ENCODE assay signal across 26 cellular contexts in genomic region chr13:42379241-42379640, GRCh38.
DNase-seq lines count a peak whose midpoint lies in the region; ATAC-seq, FAIRE-seq and TF ChIP-seq lines count a peak whose summit lies in the region.
"Had no signal": no experiment of that assay in that cellular context is flagged by ENCODE, and none has a peak within 500 bp of the region (broad histone marks: within the 10 kb centered on the region; RNA-seq: fewer than 3 reads in every experiment).

No MANE protein-coding gene starts in this region.

- FAIRE-seq in GM12878 (lab: Jason Lieb, UNC), result no peak
- FAIRE-seq: TTC549 had no signal

- in situ Hi-C loops in GM12878 (cut with MboI), result no loop called here

- no peak for ATAC-seq in stimulated activated naive CD8-positive, alpha-beta T cell treated with anti-CD3 and anti-CD28 coated beads, Interleukin-15, Interleukin-2, amounts not matched to agents 100 U/mL and 50 U/mL, for 24 hours
- no peak for ATAC-seq in activated B cell treated with CpG ODN at 0.5 μM for 24 hours (ENCODE audit: low read depth)
- no peak for ATAC-seq in GM12878
- no peak for ATAC-seq in stimulated activated naive CD8-positive, alpha-beta T cell treated with anti-CD3 and anti-CD28 coated beads, Interleukin-15, amount 100 ng/mL, for 72 hours
- no peak for ATAC-seq in HG02642 (IDR thresholded peaks at IDR 0.05; ENCODE audit: poor library complexity, unreplicated experiment)
- ATAC-seq: activated CD4-positive, CD25-positive, alpha-beta regulatory T cell treated with anti-CD3 and anti-CD28 coated beads, Interleukin-2, amount 50 U/mL, for 24 hours; left colon had no signal

- no peaks in the 10 kb centered on the region for H3K27me3 ChIP-seq in GM12878 (replicated peaks in 1 of 2; ENCODE audit: control insufficient read depth in 2 of 2, insufficient read depth in 2 of 2, low read length in 1 of 2)
- H3K27me3 ChIP-seq: adrenal gland, neural progenitor cell, testis, uterus had no signal

- peak overlapping the region; percentile 63 for H3K9ac ChIP-seq in GM12878 (ENCODE audit: control insufficient read depth, insufficient read depth, low read length)
- H3K9ac ChIP-seq: GM23248, neural progenitor cell, parathyroid adenoma had no signal

- RAD21 ChIA-PET in GM12878 (lab: Charles Lee; ENCODE audit: unreplicated experiment), result interaction anchor here (0.8 to 8.1 kb wide), 17 partner anchors 9 to 613 kb away, joined by 3 to 86 read pairs (median 12); partner anchors contain the start of genes AKAP11 and EPSTI1

- peaks cover 8% of the 10 kb centered on the region for H3K9me3 Mint-ChIP-seq in stimulated activated naive CD8-positive, alpha-beta T cell treated with anti-CD3 and anti-CD28 coated beads, Interleukin-15, Interleukin-2, amounts not matched to agents 100 ng/mL and 50 ng/mL, for 24 hours
- H3K9me3 Mint-ChIP-seq in activated B cell treated with CpG ODN at 0.5 μM for 24 hours, result peaks cover 2% of the 10 kb centered on the region
- peaks cover 7 to 9% of the 10 kb centered on the region in 2 donors for H3K9me3 Mint-ChIP-seq in stimulated activated naive CD8-positive, alpha-beta T cell treated with anti-CD3 and anti-CD28 coated beads, Interleukin-15, amount 100 ng/mL, for 72 hours

- no peak overlapping the region for H3K4me3 ChIP-seq in GM12878
- H3K4me3 ChIP-seq: adrenal gland, GM23248, neural progenitor cell, testis, uterus had no signal

- no peak for TF ChIP-seq POLR2A in GM12878 (IDR thresholded peaks at IDR 0.05; ENCODE audit: low read depth, low read length)

- TF ChIP-seq EP300 in GM12878 (IDR thresholded peaks at IDR 0.05; ENCODE audit: borderline replicate concordance in 1 of 2, control insufficient read depth in 1 of 2, low read depth in 2 of 2, low read length in 2 of 2), result no peak

- H3K79me2 ChIP-seq in GM12878 (ENCODE audit: control insufficient read depth, insufficient read depth, low read length), result no peaks in the 10 kb centered on the region
- H3K79me2 ChIP-seq: parathyroid adenoma had no signal

- peaks cover 4% of the 10 kb centered on the region for H3K36me3 Mint-ChIP-seq in stimulated activated naive CD8-positive, alpha-beta T cell treated with anti-CD3 and anti-CD28 coated beads, Interleukin-15, Interleukin-2, amounts not matched to agents 100 ng/mL and 50 ng/mL, for 24 hours (ENCODE audit: low read depth)
- no peaks in the 10 kb centered on the region for H3K36me3 Mint-ChIP-seq in activated B cell treated with CpG ODN at 0.5 μM for 24 hours (ENCODE audit: low read depth)
- H3K36me3 Mint-ChIP-seq: brain, neural progenitor cell had no signal

- TF ChIP-seq RAD21 in GM12878 (IDR thresholded peaks at IDR 0.05; ENCODE audit: insufficient read depth, low read depth, low read length), result no peak

- H3K4me3 Mint-ChIP-seq in stimulated activated naive CD8-positive, alpha-beta T cell treated with anti-CD3 and anti-CD28 coated beads, Interleukin-15, Interleukin-2, amounts not matched to agents 100 ng/mL and 50 ng/mL, for 24 hours, result no peak overlapping the region
- H3K4me3 Mint-ChIP-seq in activated B cell treated with CpG ODN at 0.5 μM for 24 hours, result no peak overlapping the region
- H3K4me3 Mint-ChIP-seq in stimulated activated naive CD8-positive, alpha-beta T cell treated with anti-CD3 and anti-CD28 coated beads, Interleukin-15, amount 100 ng/mL, for 72 hours, result no peak overlapping the region
- H3K4me3 Mint-ChIP-seq: brain, neural progenitor cell had no signal

- H3K27ac ChIP-seq in GM12878 (ENCODE audit: control insufficient read depth, insufficient read depth), result peak overlapping the region; percentile 99
- H3K27ac ChIP-seq: adrenal gland, C4-2B, GM23248, neural progenitor cell, parathyroid adenoma, testis, uterus had no signal

- H3K9me3 ChIP-seq in GM12878 (replicated peaks; ENCODE audit: control insufficient read depth, insufficient read depth, low read length), result peaks cover 10% of the 10 kb centered on the region
- H3K9me3 ChIP-seq: adrenal gland, testis, uterus had no signal

- no peaks in the 10 kb centered on the region for H4K20me1 ChIP-seq in GM12878 (ENCODE audit: control insufficient read depth, insufficient read depth)

- CTCF ChIA-PET in activated B cell treated with CpG ODN at 0.5 μM for 24 hours (lab: Charles Lee), result no interaction called here
- CTCF ChIA-PET in GM12878 (lab: Yijun Ruan, JAX), result interaction anchor here (0.9 to 5.5 kb wide), 12 partner anchors 12 to 280 kb away, joined by 3 to 39 read pairs (median 6); no protein-coding TSS in a partner anchor

- DNase-seq in stimulated activated naive CD8-positive, alpha-beta T cell treated with anti-CD3 and anti-CD28 coated beads, Interleukin-15, Interleukin-2, amounts not matched to agents 100 U/mL and 50 U/mL, for 24 hours, result no peak
- DNase-seq in activated B cell treated with CpG ODN at 0.5 μM for 24 hours (no peak), GM12878 (ENCODE audit: low read depth, low spot score) (no peak), NCI-H526 (lab: John Stamatoyannopoulos, UW) (no peak), NCI-H510A (lab: John Stamatoyannopoulos, UW) (no peak)
- DNase-seq in stimulated activated naive CD8-positive, alpha-beta T cell treated with anti-CD3 and anti-CD28 coated beads, Interleukin-15, amount 100 ng/mL, for 72 hours, result no peak
- DNase-seq: adrenal gland; GM23248; hippocampal formation; left colon; mammary epithelial cell; MV-4-11; NCI-H146; SHP77 treated with DMSO at 0.1 percent for 48 hours; stimulated activated CD4-positive, alpha-beta T cell treated with anti-CD3 and anti-CD28 coated beads, Interleukin-2, amount 100 ng/mL, for 24 hours; SW 1271; testis; uterus had no signal

- peaks cover 53% of the 10 kb centered on the region for H3K4me1 ChIP-seq in GM12878 (ENCODE audit: control insufficient read depth, insufficient read depth, low read length)
- H3K4me1 ChIP-seq: adrenal gland, parathyroid adenoma, testis, uterus had no signal

- peak overlapping the region; percentile 93 for H3K27ac Mint-ChIP-seq in stimulated activated naive CD8-positive, alpha-beta T cell treated with anti-CD3 and anti-CD28 coated beads, Interleukin-15, Interleukin-2, amounts not matched to agents 100 ng/mL and 50 ng/mL, for 24 hours
- H3K27ac Mint-ChIP-seq in activated B cell treated with CpG ODN at 0.5 μM for 24 hours, result peak overlapping the region; percentile 91
- H3K27ac Mint-ChIP-seq in stimulated activated naive CD8-positive, alpha-beta T cell treated with anti-CD3 and anti-CD28 coated beads, Interleukin-15, amount 100 ng/mL, for 72 hours, result peak overlapping the region; percentile 96 to 98
- H3K27ac Mint-ChIP-seq: brain, neural progenitor cell had no signal

- H2AFZ ChIP-seq in GM12878 (ENCODE audit: control insufficient read depth, low read depth, low read length), result no peak overlapping the region; the same call in 1 of the 2 replicates
- H2AFZ ChIP-seq: GM23248, neural progenitor cell, parathyroid adenoma had no signal

- BruUV-seq in GM12878 (replicated peaks; lab: Mats Ljungman, UMichigan), result no TSS peak

- no peaks in the 10 kb centered on the region for H3K27me3 Mint-ChIP-seq in stimulated activated naive CD8-positive, alpha-beta T cell treated with anti-CD3 and anti-CD28 coated beads, Interleukin-15, Interleukin-2, amounts not matched to agents 100 ng/mL and 50 ng/mL, for 24 hours
- H3K27me3 Mint-ChIP-seq in activated B cell treated with CpG ODN at 0.5 μM for 24 hours, result no peaks in the 10 kb centered on the region
- no peaks in the 10 kb centered on the region for H3K27me3 Mint-ChIP-seq in stimulated activated naive CD8-positive, alpha-beta T cell treated with anti-CD3 and anti-CD28 coated beads, Interleukin-15, amount 100 ng/mL, for 72 hours

- 73% methylated on average over 1 of the region's 1 CpG for WGBS in GM12878 (ENCODE audit: insufficient coverage, insufficient replicate concordance, low lambda C conversion rate, missing lambda C conversion rate)

- peak overlapping the region; percentile 83 for H3K4me2 ChIP-seq in GM12878 (ENCODE audit: control insufficient read depth, insufficient read depth)
- H3K4me2 ChIP-seq: neural progenitor cell had no signal

- H3K4me1 Mint-ChIP-seq in stimulated activated naive CD8-positive, alpha-beta T cell treated with anti-CD3 and anti-CD28 coated beads, Interleukin-15, Interleukin-2, amounts not matched to agents 100 ng/mL and 50 ng/mL, for 24 hours (ENCODE audit: low read depth), result peaks cover 97% of the 10 kb centered on the region
- peaks cover 54% of the 10 kb centered on the region for H3K4me1 Mint-ChIP-seq in activated B cell treated with CpG ODN at 0.5 μM for 24 hours
- peaks cover 72% of the 10 kb centered on the region for H3K4me1 Mint-ChIP-seq in stimulated activated naive CD8-positive, alpha-beta T cell treated with anti-CD3 and anti-CD28 coated beads, Interleukin-15, amount 100 ng/mL, for 72 hours
- H3K4me1 Mint-ChIP-seq: brain, neural progenitor cell had no signal

- SMC1A ChIA-PET in GM12878 (lab: Charles Lee; ENCODE audit: uncharacterized antibody, unreplicated experiment), result interaction anchor here (1.0 to 12.5 kb wide), 14 partner anchors 11 to 151 kb away, joined by 3 to 210 read pairs (median 12); partner anchors contain the start of gene AKAP11

- no peaks in the 10 kb centered on the region for H3K36me3 ChIP-seq in GM12878 (ENCODE audit: control insufficient read depth in 2 of 2, insufficient read depth in 2 of 2, low read length in 1 of 2)
- H3K36me3 ChIP-seq: adrenal gland, neural progenitor cell, uterus had no signal

- intact Hi-C loops in activated B cell treated with CpG ODN at 0.5 μM for 24 hours (cut with micrococcal nuclease), result loop anchor here (2.0 to 5.0 kb wide), 5 partner anchors 146 to 1317 kb away; partner anchors contain the start of genes EPSTI1, RGCC and WBP4
- intact Hi-C loops in GM12878 (cut with micrococcal nuclease; ENCODE audit: unreplicated experiment), result no loop called here

- POLR2A ChIA-PET in activated B cell treated with CpG ODN at 0.5 μM for 24 hours (lab: Charles Lee) (interaction anchor here (1.7 to 5.2 kb wide), 2 partner anchors 12 to 107 kb away, joined by 5 to 47 read pairs; partner anchors contain the start of gene AKAP11), GM12878 (lab: Charles Lee) (interaction anchor here (1.2 to 5.1 kb wide), 5 partner anchors 14 to 107 kb away, joined by 4 to 35 read pairs (median 13); no protein-coding TSS in a partner anchor)

- TF ChIP-seq CTCF in activated B cell treated with CpG ODN at 0.5 μM for 24 hours (IDR thresholded peaks at IDR 0.05) (no peak), GM12878 (IDR thresholded peaks at IDR 0.05 in 2 of 3, conservative IDR thresholded peaks at IDR 0.05 in 1 of 3; ENCODE audit: control insufficient read depth in 2 of 3, extremely low read depth in 1 of 3, insufficient read depth in 1 of 3, low read depth in 3 of 3, low read length in 3 of 3) (no peak)

TF ChIP-seq in GM12878, 131 proteins besides CTCF, POLR2A, EP300 and RAD21:
- TF ChIP-seq CEBPB (IDR thresholded peaks at IDR 0.05; ENCODE audit: borderline replicate concordance in 1 of 2, low read depth in 2 of 2, low read length in 2 of 2) (no peak), BMI1 (IDR thresholded peaks at IDR 0.05; ENCODE audit: borderline replicate concordance) (no peak)
